Comparison of ENCODE assay signal across 1 cellular context in the genomic region with DNA sequence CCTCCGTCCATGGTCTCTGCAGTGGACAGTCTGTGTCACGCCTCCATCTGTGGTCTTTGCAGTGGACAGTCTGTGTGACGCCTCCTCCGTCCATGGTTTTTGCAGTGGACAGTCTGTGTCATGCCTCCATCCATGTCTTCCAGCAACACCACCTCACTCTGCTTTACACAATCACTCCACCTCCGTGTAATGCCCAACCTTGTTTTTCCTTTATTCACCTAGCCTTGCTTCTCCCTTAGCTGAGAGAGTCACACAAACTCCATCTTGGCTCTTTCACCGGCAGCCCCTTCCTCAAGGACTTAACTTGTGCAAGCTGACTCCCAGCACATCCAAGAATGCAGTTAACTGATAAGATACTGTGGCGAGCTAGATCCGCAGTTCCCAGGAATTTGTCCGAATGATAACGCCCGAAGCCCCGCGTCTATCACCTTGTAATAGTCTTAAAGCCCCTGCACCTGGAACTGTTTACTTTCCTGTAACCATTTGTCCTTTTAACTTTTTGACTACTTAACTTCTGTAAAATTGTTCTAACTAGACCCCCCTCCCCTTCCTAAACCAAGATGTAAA. TPM values are rescaled to one million over a fixed set of nuclear protein-coding genes. Genes with fewer than 3 reads are reported as not detected.
"Had no signal": no experiment of that assay in that cellular context is flagged by ENCODE, and none has a peak within 500 bp of the region (broad histone marks: within the 10 kb centered on the region; RNA-seq: fewer than 3 reads in every experiment).

No MANE protein-coding gene starts in this region.

RNA-seq across cellular contexts. Expression of a gene that starts 52.5 kb away (rescaled TPM):
- total RNA-seq: activated CD4-positive, alpha-beta T cell treated with anti-CD3 and anti-CD28 coated beads, Interleukin-2, amount 10 ng/mL, durations not matched to agents 24 days and 14 days had no signal
